ENCODE assay signal across 1 cellular context in genomic region chr21:15064576-15065380, GRCh38.
TF ChIP-seq lines count a peak whose summit lies in the region.

Gene NRIP1 (minus strand): TSS chr21:15065000. CDS start chr21:14968192, 96,808 bp downstream.

TF ChIP-seq in K562, 482 proteins besides CTCF, POLR2A, EP300 and RAD21 (continued from another document):
- TF ChIP-seq JUND (IDR thresholded peaks at IDR 0.05; ENCODE audit: borderline replicate concordance, low read depth, low read length) = peak; percentile 7; the same call in 1 of the 2 replicates
- TF ChIP-seq JUND (tag; IDR thresholded peaks at IDR 0.05; ENCODE audit: borderline replicate concordance, low read depth, low read length) = no peak
- peak; percentile 49; the same call in 1 of the 2 replicates for TF ChIP-seq MYC (IDR thresholded peaks at IDR 0.05; ENCODE audit: low read depth, low read length)
- no peak for TF ChIP-seq MYC (CRISPR knock-in tag; IDR thresholded peaks at IDR 0.05; ENCODE audit: borderline replicate concordance, low read depth)
- TF ChIP-seq FUS (optimal IDR thresholded peaks at IDR 0.05; ENCODE audit: low read depth, low read length) = peak; percentile 14
- TF ChIP-seq ATF1 (CRISPR knock-in tag; IDR thresholded peaks at IDR 0.05) = no peak
- peak; percentile 15; the same call in 1 of the 2 replicates for TF ChIP-seq ATF1 (tag; IDR thresholded peaks at IDR 0.05)
- TF ChIP-seq SOX6 (IDR thresholded peaks at IDR 0.05) = no peak
- TF ChIP-seq THAP7 (CRISPR knock-in tag; IDR thresholded peaks at IDR 0.05) = 0 out of 2 replicates have a peak, but pooled peaks have one; percentile 37
- TF ChIP-seq, protein P1, sequence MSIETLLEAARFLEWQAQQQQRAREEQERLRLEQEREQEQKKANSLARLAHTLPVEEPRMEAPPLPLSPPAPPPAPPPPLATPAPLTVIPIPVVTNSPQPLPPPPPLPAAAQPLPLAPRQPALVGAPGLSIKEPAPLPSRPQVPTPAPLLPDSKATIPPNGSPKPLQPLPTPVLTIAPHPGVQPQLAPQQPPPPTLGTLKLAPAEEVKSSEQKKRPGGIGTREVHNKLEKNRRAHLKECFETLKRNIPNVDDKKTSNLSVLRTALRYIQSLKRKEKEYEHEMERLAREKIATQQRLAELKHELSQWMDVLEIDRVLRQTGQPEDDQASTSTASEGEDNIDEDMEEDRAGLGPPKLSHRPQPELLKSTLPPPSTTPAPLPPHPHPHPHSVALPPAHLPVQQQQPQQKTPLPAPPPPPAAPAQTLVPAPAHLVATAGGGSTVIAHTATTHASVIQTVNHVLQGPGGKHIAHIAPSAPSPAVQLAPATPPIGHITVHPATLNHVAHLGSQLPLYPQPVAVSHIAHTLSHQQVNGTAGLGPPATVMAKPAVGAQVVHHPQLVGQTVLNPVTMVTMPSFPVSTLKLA (conservative IDR thresholded peaks at IDR 0.05) = peak; percentile 58 to 80; a peak in 3 of 4 replicates
- peak; percentile 79 for TF ChIP-seq TBP (optimal IDR thresholded peaks at IDR 0.05; ENCODE audit: low read depth, low read length)
- TF ChIP-seq ZNF639 (CRISPR knock-in tag; conservative IDR thresholded peaks at IDR 0.05 in 1 of 2, IDR thresholded peaks at IDR 0.05 in 1 of 2) = peak in 1 of 2 experiments; percentile 77; a peak in 2 of 4 replicates
- peak; percentile 77 for TF ChIP-seq GABPA (tag; conservative IDR thresholded peaks at IDR 0.05; ENCODE audit: low read depth)
- TF ChIP-seq WHSC1 (IDR thresholded peaks at IDR 0.05; ENCODE audit: low read length) = no peak
- TF ChIP-seq CAMTA2 (CRISPR knock-in tag; conservative IDR thresholded peaks at IDR 0.05) = no peak
- no peak for TF ChIP-seq ZNF224 (CRISPR knock-in tag; IDR thresholded peaks at IDR 0.05)
- TF ChIP-seq EP400 (IDR thresholded peaks at IDR 0.05) = peak; percentile 18; the same call in 1 of the 2 replicates
- no peak for TF ChIP-seq ZC3H4 (CRISPR knock-in tag; IDR thresholded peaks at IDR 0.05; ENCODE audit: borderline replicate concordance)
- TF ChIP-seq NUFIP1 (IDR thresholded peaks at IDR 0.05; ENCODE audit: partially characterized antibody) = no peak
- TF ChIP-seq NBN (IDR thresholded peaks at IDR 0.05; ENCODE audit: low read depth) = peak; percentile 33; the same call in 1 of the 2 replicates
- no peak for TF ChIP-seq HDAC6 (IDR thresholded peaks at IDR 0.05; ENCODE audit: low read depth, low read length)
- no peak for TF ChIP-seq POU5F1 (IDR thresholded peaks at IDR 0.05; ENCODE audit: borderline replicate concordance, low read depth, low read length, partially characterized antibody)
- peak; percentile 74 for TF ChIP-seq CTBP1 (IDR thresholded peaks at IDR 0.05; ENCODE audit: borderline replicate concordance)
- no peak for TF ChIP-seq BDP1 (IDR thresholded peaks at IDR 0.05; ENCODE audit: insufficient read depth, insufficient read length)
- TF ChIP-seq TAF1 (IDR thresholded peaks at IDR 0.05; ENCODE audit: control insufficient read depth, extremely low read depth, insufficient read depth, low read length, severe bottlenecking) = peak; percentile 66
- peak; percentile 48 for TF ChIP-seq RB1 (IDR thresholded peaks at IDR 0.05; ENCODE audit: low read depth)
- peak in 1 of 2 experiments; percentile 23; a peak in 1 of 4 replicates for TF ChIP-seq TRIM24 (IDR thresholded peaks at IDR 0.05)
- peak; percentile 39; the same call in 1 of the 2 replicates for TF ChIP-seq HDAC2 (IDR thresholded peaks at IDR 0.05)
- peak; percentile 31 for TF ChIP-seq PCBP1 (IDR thresholded peaks at IDR 0.05; ENCODE audit: low read depth, low read length, poor library complexity, severe bottlenecking)
- no peak for TF ChIP-seq FOXM1 (IDR thresholded peaks at IDR 0.05; ENCODE audit: low read depth)
- no peak for TF ChIP-seq FOXM1 (CRISPR knock-in tag; IDR thresholded peaks at IDR 0.05; ENCODE audit: low read depth)
- TF ChIP-seq ZNF24 (IDR thresholded peaks at IDR 0.05) = no peak
- TF ChIP-seq, protein P2, sequence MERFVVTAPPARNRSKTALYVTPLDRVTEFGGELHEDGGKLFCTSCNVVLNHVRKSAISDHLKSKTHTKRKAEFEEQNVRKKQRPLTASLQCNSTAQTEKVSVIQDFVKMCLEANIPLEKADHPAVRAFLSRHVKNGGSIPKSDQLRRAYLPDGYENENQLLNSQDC (CRISPR knock-in tag; IDR thresholded peaks at IDR 0.05) = peak; percentile 38; the same call in 1 of the 2 replicates
- TF ChIP-seq, protein P3, sequence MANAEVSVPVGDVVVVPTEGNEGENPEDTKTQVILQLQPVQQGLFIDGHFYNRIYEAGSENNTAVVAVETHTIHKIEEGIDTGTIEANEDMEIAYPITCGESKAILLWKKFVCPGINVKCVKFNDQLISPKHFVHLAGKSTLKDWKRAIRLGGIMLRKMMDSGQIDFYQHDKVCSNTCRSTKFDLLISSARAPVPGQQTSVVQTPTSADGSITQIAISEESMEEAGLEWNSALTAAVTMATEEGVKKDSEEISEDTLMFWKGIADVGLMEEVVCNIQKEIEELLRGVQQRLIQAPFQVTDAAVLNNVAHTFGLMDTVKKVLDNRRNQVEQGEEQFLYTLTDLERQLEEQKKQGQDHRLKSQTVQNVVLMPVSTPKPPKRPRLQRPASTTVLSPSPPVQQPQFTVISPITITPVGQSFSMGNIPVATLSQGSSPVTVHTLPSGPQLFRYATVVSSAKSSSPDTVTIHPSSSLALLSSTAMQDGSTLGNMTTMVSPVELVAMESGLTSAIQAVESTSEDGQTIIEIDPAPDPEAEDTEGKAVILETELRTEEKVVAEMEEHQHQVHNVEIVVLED (CRISPR knock-in tag; IDR thresholded peaks at IDR 0.05) = peak; percentile 65; the same call in 1 of the 2 replicates
- peak; percentile 43 for TF ChIP-seq CCNT2 (IDR thresholded peaks at IDR 0.05; ENCODE audit: borderline replicate concordance, extremely low read depth, insufficient read length, low read depth, low read length)
- peak; percentile 56 for TF ChIP-seq SUPT5H (IDR thresholded peaks at IDR 0.05)
- peak in 1 of 2 experiments; percentile 60; a peak in 2 of 4 replicates for TF ChIP-seq HDAC1 (IDR thresholded peaks at IDR 0.05)
- TF ChIP-seq, protein P4, sequence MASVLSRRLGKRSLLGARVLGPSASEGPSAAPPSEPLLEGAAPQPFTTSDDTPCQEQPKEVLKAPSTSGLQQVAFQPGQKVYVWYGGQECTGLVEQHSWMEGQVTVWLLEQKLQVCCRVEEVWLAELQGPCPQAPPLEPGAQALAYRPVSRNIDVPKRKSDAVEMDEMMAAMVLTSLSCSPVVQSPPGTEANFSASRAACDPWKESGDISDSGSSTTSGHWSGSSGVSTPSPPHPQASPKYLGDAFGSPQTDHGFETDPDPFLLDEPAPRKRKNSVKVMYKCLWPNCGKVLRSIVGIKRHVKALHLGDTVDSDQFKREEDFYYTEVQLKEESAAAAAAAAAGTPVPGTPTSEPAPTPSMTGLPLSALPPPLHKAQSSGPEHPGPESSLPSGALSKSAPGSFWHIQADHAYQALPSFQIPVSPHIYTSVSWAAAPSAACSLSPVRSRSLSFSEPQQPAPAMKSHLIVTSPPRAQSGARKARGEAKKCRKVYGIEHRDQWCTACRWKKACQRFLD (CRISPR knock-in tag; IDR thresholded peaks at IDR 0.05) = peak; percentile 84
- peak; percentile 29 for TF ChIP-seq RBM22 (IDR thresholded peaks at IDR 0.05; ENCODE audit: low read depth, low read length, poor library complexity, severe bottlenecking)
- 0 out of 6 replicates have a peak, but pooled peaks of 1 of the 3 experiments have one; percentile 11 for TF ChIP-seq ZBTB11 (CRISPR knock-in tag; IDR thresholded peaks at IDR 0.05)
- TF ChIP-seq MAZ (CRISPR knock-in tag; conservative IDR thresholded peaks at IDR 0.05 in 1 of 2, IDR thresholded peaks at IDR 0.05 in 1 of 2) = peak; percentile 69 to 83
- peak in 1 of 3 experiments; percentile 16 for TF ChIP-seq YY1 (IDR thresholded peaks at IDR 0.05; ENCODE audit: borderline replicate concordance in 1 of 3, control insufficient read depth in 1 of 3, extremely low read depth in 1 of 3, insufficient read depth in 3 of 3, insufficient read length in 1 of 3, insufficient replicate concordance in 2 of 3, low read depth in 1 of 3, low read length in 2 of 3)
- TF ChIP-seq, protein P5, sequence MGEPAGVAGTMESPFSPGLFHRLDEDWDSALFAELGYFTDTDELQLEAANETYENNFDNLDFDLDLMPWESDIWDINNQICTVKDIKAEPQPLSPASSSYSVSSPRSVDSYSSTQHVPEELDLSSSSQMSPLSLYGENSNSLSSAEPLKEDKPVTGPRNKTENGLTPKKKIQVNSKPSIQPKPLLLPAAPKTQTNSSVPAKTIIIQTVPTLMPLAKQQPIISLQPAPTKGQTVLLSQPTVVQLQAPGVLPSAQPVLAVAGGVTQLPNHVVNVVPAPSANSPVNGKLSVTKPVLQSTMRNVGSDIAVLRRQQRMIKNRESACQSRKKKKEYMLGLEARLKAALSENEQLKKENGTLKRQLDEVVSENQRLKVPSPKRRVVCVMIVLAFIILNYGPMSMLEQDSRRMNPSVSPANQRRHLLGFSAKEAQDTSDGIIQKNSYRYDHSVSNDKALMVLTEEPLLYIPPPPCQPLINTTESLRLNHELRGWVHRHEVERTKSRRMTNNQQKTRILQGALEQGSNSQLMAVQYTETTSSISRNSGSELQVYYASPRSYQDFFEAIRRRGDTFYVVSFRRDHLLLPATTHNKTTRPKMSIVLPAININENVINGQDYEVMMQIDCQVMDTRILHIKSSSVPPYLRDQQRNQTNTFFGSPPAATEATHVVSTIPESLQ (CRISPR knock-in tag; IDR thresholded peaks at IDR 0.05) = peak; percentile 36; the same call in 1 of the 2 replicates
- TF ChIP-seq ZNF263 (CRISPR knock-in tag; IDR thresholded peaks at IDR 0.05; ENCODE audit: borderline replicate concordance) = 0 out of 2 replicates have a peak, but pooled peaks have one; percentile 32
- peak; percentile 5 for TF ChIP-seq HNRNPK (IDR thresholded peaks at IDR 0.05; ENCODE audit: low read depth, low read length, poor library complexity, severe bottlenecking)
- peak; percentile 73 for TF ChIP-seq PKNOX1 (IDR thresholded peaks at IDR 0.05)
- 0 out of 2 replicates have a peak, but pooled peaks have one; percentile 36 for TF ChIP-seq ZNF830 (CRISPR knock-in tag; IDR thresholded peaks at IDR 0.05)
- peak; percentile 47; the same call in 1 of the 2 replicates for TF ChIP-seq EHMT2 (IDR thresholded peaks at IDR 0.05)
- TF ChIP-seq GABPB1 (CRISPR knock-in tag; IDR thresholded peaks at IDR 0.05) = 0 out of 2 replicates have a peak, but pooled peaks have one; percentile 31
- no peak for TF ChIP-seq ZNF274 (IDR thresholded peaks at IDR 0.05; ENCODE audit: borderline replicate concordance, low read depth, low read length)
- TF ChIP-seq FOS (IDR thresholded peaks at IDR 0.05; ENCODE audit: extremely low read depth, insufficient read length) = no peak
- TF ChIP-seq SRF (CRISPR knock-in tag; IDR thresholded peaks at IDR 0.05) = 0 out of 4 replicates have a peak, but pooled peaks of 1 of the 2 experiments have one; percentile 27
- TF ChIP-seq SIN3B (IDR thresholded peaks at IDR 0.05; ENCODE audit: low read depth) = 0 out of 2 replicates have a peak, but pooled peaks have one; percentile 55
